In the genomic region with DNA sequence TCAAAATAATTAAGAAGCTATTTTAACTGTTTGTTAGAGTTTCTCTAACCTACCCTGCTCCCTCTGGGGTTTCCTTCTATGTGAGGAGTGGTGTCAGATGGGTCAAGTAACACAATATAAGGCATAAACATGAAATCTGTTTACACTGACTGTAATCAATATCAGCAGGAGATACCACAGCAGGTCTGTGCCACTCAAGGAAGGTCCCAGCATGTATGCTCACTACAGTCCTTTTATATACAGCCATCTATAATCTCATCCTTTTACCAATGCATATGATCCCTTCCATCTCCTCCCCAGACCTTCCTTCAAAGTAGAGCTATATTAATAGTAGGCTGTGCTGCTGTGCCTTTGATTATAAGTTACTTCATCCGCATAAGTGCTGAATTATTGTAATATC, we compare ENCODE assay signal across 19 cellular contexts. TPM values are rescaled to one million over a fixed set of nuclear protein-coding genes. Genes with fewer than 3 reads are reported as not detected.
A peak's percentile ranks its signal among the peaks of the same experiment; 100 is the strongest.
DNase-seq lines count a peak whose midpoint lies in the region; ATAC-seq, FAIRE-seq and TF ChIP-seq lines count a peak whose summit lies in the region.
"Had no signal": no experiment of that assay in that cellular context is flagged by ENCODE, and none has a peak within 500 bp of the region (broad histone marks: within the 10 kb centered on the region; RNA-seq: fewer than 3 reads in every experiment).

No MANE protein-coding gene starts in this region.

- H3K9me3 Mint-ChIP-seq in CD8-positive, alpha-beta memory T cell, result peaks cover 0 to 12% (median 4%) of the 10 kb centered on the region in 5 donors
- peaks cover 4 to 11% (median 5%) of the 10 kb centered on the region in 3 donors for H3K9me3 Mint-ChIP-seq in T-cell
- H3K9me3 Mint-ChIP-seq: activated naive CD4-positive, alpha-beta T cell treated with anti-CD3 and anti-CD28 coated beads, Interleukin-2, amount 50 U/mL, for 24 hours had no signal

- no peak for TF ChIP-seq CTCF in A549 (IDR thresholded peaks at IDR 0.05)

- POLR2A ChIA-PET in A549 (lab: Yijun Ruan, JAX), result no interaction called here
- POLR2A ChIA-PET in CD8-positive, alpha-beta memory T cell (lab: Charles Lee), result interaction anchor here (0.5 kb wide), 1 partner anchor 47 kb away, joined by 11 read pairs; no protein-coding TSS in a partner anchor
- POLR2A ChIA-PET in T-cell (lab: Charles Lee), result no interaction called here

- peak overlapping the region in 7 of 8 donors; percentile 16 to 70 (median 57) for H3K27ac Mint-ChIP-seq in CD8-positive, alpha-beta memory T cell
- peak overlapping the region; percentile 29 to 35 for H3K27ac Mint-ChIP-seq in T-cell
- H3K27ac Mint-ChIP-seq: activated naive CD4-positive, alpha-beta T cell treated with anti-CD3 and anti-CD28 coated beads, Interleukin-2, amount 50 U/mL, for 24 hours had no signal

- H3K36me3 ChIP-seq in CD8-positive, alpha-beta memory T cell (ENCODE audit: insufficient read depth, low read length), result no peaks in the 10 kb centered on the region
- no peaks in the 10 kb centered on the region for H3K36me3 ChIP-seq in muscle layer of duodenum (ENCODE audit: control insufficient read depth in 1 of 2, insufficient read depth in 2 of 2, low read length in 2 of 2)
- H3K36me3 ChIP-seq: right lobe of liver, upper lobe of right lung had no signal

- H3K27me3 Mint-ChIP-seq in CD8-positive, alpha-beta memory T cell, result no peaks in the 10 kb centered on the region
- H3K27me3 Mint-ChIP-seq in T-cell, result no peaks in the 10 kb centered on the region
- H3K27me3 Mint-ChIP-seq: activated naive CD4-positive, alpha-beta T cell treated with anti-CD3 and anti-CD28 coated beads, Interleukin-2, amount 50 U/mL, for 24 hours had no signal

- H3K4me3 Mint-ChIP-seq in CD8-positive, alpha-beta memory T cell, result no peak overlapping the region
- no peak overlapping the region for H3K4me3 Mint-ChIP-seq in T-cell
- H3K4me3 Mint-ChIP-seq: activated naive CD4-positive, alpha-beta T cell treated with anti-CD3 and anti-CD28 coated beads, Interleukin-2, amount 50 U/mL, for 24 hours had no signal

- DNase-seq in A549 (ENCODE audit: low read depth in 1 of 2, low spot score in 1 of 2) (no peak), T-cell (no peak), HPDE6-E6E7 (ENCODE audit: extremely low spot score) (no peak), DMS53 (lab: John Stamatoyannopoulos, UW) (no peak), NCI-H774 (lab: John Stamatoyannopoulos, UW) (no peak)
- no peak for DNase-seq in CD8-positive, alpha-beta memory T cell
- DNase-seq: effector CD8-positive, alpha-beta T cell; KG1; NCI-H1436 treated with DMSO at 0.1 percent for 48 hours; right lobe of liver; stimulated activated CD4-positive, alpha-beta T cell treated with anti-CD3 and anti-CD28 coated beads, Interleukin-4, amount 100 ng/mL, for 4 hours; T-helper 2 cell; upper lobe of right lung had no signal

- 91% methylated on average over 1 of the region's 1 CpG for WGBS in A549 (ENCODE audit: missing lambda C conversion rate)

- H3K36me3 Mint-ChIP-seq in CD8-positive, alpha-beta memory T cell, result peaks cover 1 to 14% (median 4%) of the 10 kb centered on the region in 3 donors
- H3K36me3 Mint-ChIP-seq in T-cell, result peaks cover 20% of the 10 kb centered on the region

- H3K4me1 Mint-ChIP-seq in CD8-positive, alpha-beta memory T cell, result peaks cover 38 to 65% (median 63%) of the 10 kb centered on the region in 3 donors
- peaks cover 31 to 59% (median 56%) of the 10 kb centered on the region in 3 donors for H3K4me1 Mint-ChIP-seq in T-cell

- no peak overlapping the region for H3K4me3 ChIP-seq in A549
- H3K4me3 ChIP-seq in CD8-positive, alpha-beta memory T cell (ENCODE audit: low read length), result no peak overlapping the region
- peak overlapping the region in 1 of 2 donors; percentile 19 for H3K4me3 ChIP-seq in muscle layer of duodenum (ENCODE audit: low read depth in 1 of 2, low read length in 2 of 2)
- H3K4me3 ChIP-seq: lung, right lobe of liver, upper lobe of right lung had no signal

- peak overlapping the region; percentile 89 for H3K4me2 ChIP-seq in A549

- peaks cover 35% of the 10 kb centered on the region for H3K4me1 ChIP-seq in A549
- H3K4me1 ChIP-seq in CD8-positive, alpha-beta memory T cell (ENCODE audit: insufficient read depth, low read length), result peaks cover 5% of the 10 kb centered on the region
- H3K4me1 ChIP-seq in muscle layer of duodenum (ENCODE audit: control insufficient read depth in 1 of 2, insufficient read depth in 2 of 2, low read length in 2 of 2), result peaks cover 7 to 17% of the 10 kb centered on the region in 2 donors

- ATAC-seq in A549, result peak in 1 of 2 experiments; percentile 58; a peak in 3 of 6 replicates
- no peak for ATAC-seq in T-cell (replicated peaks in 1 of 4)
- ATAC-seq in HG03095 (IDR thresholded peaks at IDR 0.05; ENCODE audit: unreplicated experiment), result no peak
- ATAC-seq: HCT116 had no signal

- FAIRE-seq in A549 (lab: Jason Lieb, UNC), result no peak
- FAIRE-seq: bronchial epithelial cell had no signal

- TF ChIP-seq POLR2A in A549 (IDR thresholded peaks at IDR 0.05; ENCODE audit: low read length), result no peak

- TF ChIP-seq RAD21 in A549 (conservative IDR thresholded peaks at IDR 0.05 in 1 of 2, IDR thresholded peaks at IDR 0.05 in 1 of 2), result no peak

- TF ChIP-seq EP300 in A549 (IDR thresholded peaks at IDR 0.05), result no peak

- CTCF ChIA-PET in A549 (lab: Yijun Ruan, JAX) (interaction anchor here (1.6 to 1.8 kb wide), 2 partner anchors 24 to 25 kb away, joined by 5 to 7 read pairs; partner anchors contain the start of gene EEIG2), T-cell (lab: Charles Lee) (interaction anchor here in 1 of 2 donors (0.7 to 1.1 kb wide), 3 partner anchors 10 to 24 kb away, joined by 3 to 4 read pairs (median 4); no protein-coding TSS in a partner anchor)
- CTCF ChIA-PET in CD8-positive, alpha-beta memory T cell (lab: Charles Lee), result interaction anchor here (1.2 kb wide), 2 partner anchors 25 to 59 kb away, joined by 3 to 5 read pairs; no protein-coding TSS in a partner anchor

- H3K27ac ChIP-seq in A549, result peak overlapping the region; percentile 15 to 73; a peak in 4 of 6 replicates
- no peak overlapping the region for H3K27ac ChIP-seq in CD8-positive, alpha-beta memory T cell (ENCODE audit: low read depth, low read length)
- H3K27ac ChIP-seq in muscle layer of duodenum (ENCODE audit: low read length), result peak overlapping the region; percentile 62

- H3K9me3 ChIP-seq in A549 (peaks cover 10% of the 10 kb centered on the region; the same call in 1 of the 3 replicates), muscle layer of duodenum (ENCODE audit: control insufficient read depth in 1 of 2, low read length in 2 of 2) (peaks cover 5% of the 10 kb centered on the region in 2 donors)
- peaks cover 6% of the 10 kb centered on the region for H3K9me3 ChIP-seq in CD8-positive, alpha-beta memory T cell (ENCODE audit: low read length)
- H3K9me3 ChIP-seq: right lobe of liver, upper lobe of right lung had no signal

- H3K27me3 ChIP-seq in CD8-positive, alpha-beta memory T cell (ENCODE audit: insufficient read depth, low read length, poor library complexity, severe bottlenecking), result no peaks in the 10 kb centered on the region
- no peaks in the 10 kb centered on the region for H3K27me3 ChIP-seq in muscle layer of duodenum (ENCODE audit: low read depth, low read length)
- H3K27me3 ChIP-seq: right lobe of liver, upper lobe of right lung had no signal

TF ChIP-seq in A549, 52 proteins besides CTCF, POLR2A, EP300 and RAD21:
- TF ChIP-seq ATOH8 (CRISPR knock-in tag; IDR thresholded peaks at IDR 0.05; ENCODE audit: low read depth) (no peak), EHF (CRISPR knock-in tag; IDR thresholded peaks at IDR 0.05) (no peak), PHF8 (IDR thresholded peaks at IDR 0.05; ENCODE audit: borderline replicate concordance, low read depth) (no peak), HOXB5 (CRISPR knock-in tag; IDR thresholded peaks at IDR 0.05) (no peak), GATA3 (IDR thresholded peaks at IDR 0.05; ENCODE audit: borderline replicate concordance) (no peak), SREBF2 (IDR thresholded peaks at IDR 0.05) (no peak)

RNA-seq across cellular contexts. Expression of gene EEIG2, which starts 25.4 kb away (rescaled TPM):
- 7.4 and 7.9 TPM in 2 replicates for polyA plus RNA-seq in A549 (2011; rRNA removed)
- polyA plus RNA-seq in A549 (2012; cell fraction: cytosol; rRNA removed), result 1.9 and 2.2 TPM in 2 replicates
- polyA plus RNA-seq in A549 (2012; cell fraction: nucleus; rRNA removed), result 1.3 and 2.0 TPM in 2 replicates
- 4.9 to 5.3 TPM (median 5.2 TPM) in 3 replicates for polyA plus RNA-seq in A549 (2017; fragmentation: RNase III; extraction: RNeasy Plus Mini Kit Qiagen cat#74134 plus additional on column Dnase treatment)
- 5.0 and 5.1 TPM in 2 replicates for polyA minus RNA-seq in A549 (2011; rRNA and poly(A)+ RNA removed)
- 10 to 100 TPM; 19.4 to 21.0 TPM for total RNA-seq in CD8-positive, alpha-beta memory T cell
- polyA plus RNA-seq in CD8-positive, alpha-beta memory T cell, result 2.1 TPM
- 10 to 100 TPM in 4 of 5 donors, 1 to 10 TPM in 1; 6.7 to 16.2 (median 14.4) TPM for total RNA-seq in T-cell
